Comparison of ENCODE assay signal across 20 cellular contexts in the genomic region with DNA sequence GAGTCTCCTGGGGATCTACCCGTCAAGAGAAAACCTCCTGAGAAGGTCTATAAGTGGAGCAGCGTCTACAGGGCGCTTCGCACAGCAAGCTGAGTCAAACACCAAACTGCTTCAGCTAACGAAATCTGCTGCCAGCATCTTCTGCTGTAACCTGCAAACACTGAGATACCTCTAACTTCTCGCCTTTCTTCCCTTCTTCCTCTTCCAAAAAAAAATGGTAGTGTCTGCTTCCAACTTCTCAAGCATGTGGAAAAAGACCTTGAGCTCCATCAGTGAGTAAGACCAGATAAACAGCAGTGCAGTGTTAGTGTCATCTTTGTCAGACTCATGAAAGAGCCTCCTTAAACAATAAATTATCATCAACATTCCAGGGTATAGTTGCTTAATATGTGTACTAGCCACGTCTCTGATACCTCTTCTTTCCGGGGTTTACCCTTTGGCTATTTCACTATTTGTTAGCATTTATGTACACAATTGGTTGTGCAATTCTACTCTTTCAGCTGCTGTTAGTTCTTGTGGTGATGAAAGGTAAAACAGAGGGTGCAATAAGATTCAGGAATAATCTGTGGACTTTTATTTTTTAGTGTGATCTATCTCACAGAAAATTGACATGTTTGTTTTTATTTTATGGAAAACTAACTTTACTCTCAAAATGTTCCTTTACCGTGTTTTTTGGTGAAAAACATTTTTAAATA.
DNase-seq lines count a peak whose midpoint lies in the region; ATAC-seq and TF ChIP-seq lines count a peak whose summit lies in the region.
"Had no signal": no experiment of that assay in that cellular context is flagged by ENCODE, and none has a peak within 500 bp of the region (broad histone marks: within the 10 kb centered on the region; RNA-seq: fewer than 3 reads in every experiment).

No MANE protein-coding gene starts in this region.

- H4K20me1 ChIP-seq in H9 (ENCODE audit: control insufficient read depth, insufficient read depth, insufficient read length) = no peaks in the 10 kb centered on the region
- H4K20me1 ChIP-seq: BLaER1 had no signal

- peak overlapping the region; percentile 5 for H2AFZ ChIP-seq in H9 (ENCODE audit: low read length)

- H3K23me2 ChIP-seq in H9 (ENCODE audit: insufficient read length, low read depth, low read length, poor library complexity, severe bottlenecking) = no peaks in the 10 kb centered on the region

- no CpG with 5 or more reads among the region's 9 CpGs for WGBS in H9 (ENCODE audit: extremely low coverage, insufficient read length, low lambda C conversion rate)
- WGBS in esophagus muscularis mucosa = 77% methylated on average over 9 of the region's 9 CpGs

- intact Hi-C loops in esophagus muscularis mucosa (cut with DNase I) = no loop called here

- no peak overlapping the region for H2AK5ac ChIP-seq in H9 (ENCODE audit: insufficient read length, low read length)

- no peak overlapping the region for H4K91ac ChIP-seq in H9 (ENCODE audit: insufficient read length, low read depth, low read length)

- H3K23ac ChIP-seq in H9 (ENCODE audit: insufficient read length, low read depth, low read length) = no peak overlapping the region

- H3K36me3 ChIP-seq in RWPE2 (ENCODE audit: low read depth) (no peaks in the 10 kb centered on the region), esophagus muscularis mucosa (no peaks in the 10 kb centered on the region)
- H3K36me3 ChIP-seq: BLaER1, neutrophil, sigmoid colon, SJSA1 had no signal

- H3K4me1 Mint-ChIP-seq in H9 = no peaks in the 10 kb centered on the region
- no peaks in the 10 kb centered on the region for H3K4me1 Mint-ChIP-seq in activated CD8-positive, alpha-beta T cell treated with anti-CD3 and anti-CD28 coated beads, Interleukin-2, amount 10 ng/mL, durations not matched to agents 7 days and 5 days (ENCODE audit: low read depth)
- H3K4me1 Mint-ChIP-seq: activated CD4-positive, alpha-beta T cell treated with anti-CD3 and anti-CD28 coated beads, Interleukin-2, amount 10 ng/mL, durations not matched to agents 7 days and 5 days had no signal

- H2BK15ac ChIP-seq in H9 (ENCODE audit: low read depth, low read length) = no peak overlapping the region

- H3K56ac ChIP-seq in H9 (ENCODE audit: insufficient read length, low read depth, low read length) = no peak overlapping the region

- H2BK5ac ChIP-seq in H9 (ENCODE audit: insufficient read length, low read length) = no peak overlapping the region

- TF ChIP-seq CTCF in H9 (conservative IDR thresholded peaks at IDR 0.05) = no peak
- no peak for TF ChIP-seq CTCF in RWPE2 (IDR thresholded peaks at IDR 0.05; ENCODE audit: poor library complexity, severe bottlenecking)
- no peak for TF ChIP-seq CTCF in esophagus muscularis mucosa (IDR thresholded peaks at IDR 0.05)

- H4K8ac ChIP-seq in H9 (replicated peaks; ENCODE audit: insufficient read length, low read depth, low read length) = no peak overlapping the region

- H2BK120ac ChIP-seq in H9 (ENCODE audit: low read depth, low read length, poor library complexity, severe bottlenecking) = no peak overlapping the region

- H3T11ph ChIP-seq in H9 (ENCODE audit: low read length) = no peak overlapping the region

- no peak for TF ChIP-seq EP300 in esophagus muscularis mucosa (IDR thresholded peaks at IDR 0.05)

- no peak overlapping the region for H4K5ac ChIP-seq in H9 (ENCODE audit: insufficient read length, low read depth, low read length)

- no peak for DNase-seq in H9
- no peak for DNase-seq in RWPE2 (ENCODE audit: low spot score)
- DNase-seq in esophagus muscularis mucosa (ENCODE audit: extremely low spot score) = peak; percentile 57
- DNase-seq in renal cortical epithelial cell (ENCODE audit: low read depth) = peak; percentile 67
- DNase-seq in activated CD8-positive, alpha-beta T cell treated with anti-CD3 and anti-CD28 coated beads, Interleukin-2, amount 10 ng/mL, durations not matched to agents 7 days and 5 days = no peak
- DNase-seq in NCI-H82 (lab: John Stamatoyannopoulos, UW) = no peak
- no peak for DNase-seq in stimulated activated CD4-positive, alpha-beta T cell treated with anti-CD3 and anti-CD28 coated beads, Interleukin-4, amount 100 ng/mL, for 1 hour
- DNase-seq: activated CD4-positive, alpha-beta T cell treated with anti-CD3 and anti-CD28 coated beads, Interleukin-2, amount 10 ng/mL, durations not matched to agents 7 days and 5 days; activated T-cell treated with anti-CD3 and anti-CD28 coated beads for 4 hours; caudate nucleus; effector memory CD4-positive, alpha-beta T cell; KBM-7; NCI-H1417 treated with DMSO at 0.1 percent for 48 hours; sigmoid colon; stimulated activated CD4-positive, alpha-beta T cell treated with anti-CD3 and anti-CD28 coated beads, Interleukin-4, amount 100 ng/mL, for 4 hours had no signal

- peak; percentile 85 for ATAC-seq in RWPE2 (ENCODE audit: low read depth)
- ATAC-seq in HG02973 (IDR thresholded peaks at IDR 0.05; ENCODE audit: unreplicated experiment) = no peak
- no peak for ATAC-seq in activated CD8-positive, alpha-beta T cell treated with anti-CD3 and anti-CD28 coated beads, Interleukin-2, amount 10 ng/mL, durations not matched to agents 7 days and 5 days
- ATAC-seq: activated naive CD4-positive, alpha-beta T cell treated with anti-CD3 and anti-CD28 coated beads, Interleukin-2, amount 50 U/mL, for 72 hours had no signal

- no peaks in the 10 kb centered on the region for H3K36me3 Mint-ChIP-seq in H9 (ENCODE audit: insufficient read depth in 1 of 3, low read depth in 3 of 3)
- H3K36me3 Mint-ChIP-seq in activated CD8-positive, alpha-beta T cell treated with anti-CD3 and anti-CD28 coated beads, Interleukin-2, amount 10 ng/mL, durations not matched to agents 7 days and 5 days (ENCODE audit: low read depth) = no peaks in the 10 kb centered on the region
- H3K36me3 Mint-ChIP-seq: activated naive CD4-positive, alpha-beta T cell treated with anti-CD3 and anti-CD28 coated beads, Interleukin-2, amount 50 U/mL, for 72 hours had no signal

- H3K27me3 ChIP-seq in H9 (ENCODE audit: insufficient read depth, low read length) (no peaks in the 10 kb centered on the region), RWPE2 (ENCODE audit: insufficient read depth, poor library complexity, severe bottlenecking) (no peaks in the 10 kb centered on the region), esophagus muscularis mucosa (no peaks in the 10 kb centered on the region)
- H3K27me3 ChIP-seq: BLaER1, neutrophil, sigmoid colon had no signal

- H2BK12ac ChIP-seq in H9 (ENCODE audit: insufficient read length, low read depth, low read length) = no peak overlapping the region

- H3K4me1 ChIP-seq in H9 (ENCODE audit: insufficient read depth, low read length) (no peaks in the 10 kb centered on the region), RWPE2 (ENCODE audit: insufficient read depth, poor library complexity, severe bottlenecking) (peaks cover 14% of the 10 kb centered on the region), esophagus muscularis mucosa (no peaks in the 10 kb centered on the region)
- H3K4me1 ChIP-seq: BLaER1, sigmoid colon had no signal

- H3K4me3 ChIP-seq in RWPE2 (ENCODE audit: severe bottlenecking) (no peak overlapping the region), esophagus muscularis mucosa (no peak overlapping the region)
- H3K4me3 ChIP-seq: BLaER1, sigmoid colon, SJSA1 had no signal

- no peak overlapping the region for H3K4ac ChIP-seq in H9 (ENCODE audit: low read depth, low read length)

- CTCF ChIA-PET in activated CD8-positive, alpha-beta T cell treated with anti-CD3 and anti-CD28 coated beads, Interleukin-2, amount 10 ng/mL, durations not matched to agents 7 days and 5 days (lab: Charles Lee) = interaction anchor here (0.9 kb wide), 1 partner anchor 15 kb away, joined by 3 read pairs; no protein-coding TSS in a partner anchor

- no peak overlapping the region for H3K14ac ChIP-seq in H9 (ENCODE audit: insufficient read depth, low read length)

- H3K27ac ChIP-seq in H9 (ENCODE audit: insufficient read length, low read depth, low read length) = no peak overlapping the region
- H3K27ac ChIP-seq in RWPE2 (ENCODE audit: poor library complexity, severe bottlenecking) = no peak overlapping the region
- no peak overlapping the region for H3K27ac ChIP-seq in esophagus muscularis mucosa (replicated peaks in 1 of 4)
- H3K27ac ChIP-seq: BLaER1, neutrophil, sigmoid colon, SJSA1 had no signal

- no peaks in the 10 kb centered on the region for H3K79me2 ChIP-seq in H9 (ENCODE audit: insufficient read depth, low read length)

- H3K9me3 ChIP-seq in H9 (ENCODE audit: control insufficient read depth, low read depth, low read length) (no peaks in the 10 kb centered on the region), RWPE2 (ENCODE audit: severe bottlenecking) (no peaks in the 10 kb centered on the region), esophagus muscularis mucosa (no peaks in the 10 kb centered on the region)
- H3K9me3 ChIP-seq: BLaER1, neutrophil, sigmoid colon, SJSA1 had no signal

- H3K27me3 Mint-ChIP-seq in H9 (ENCODE audit: low read depth) = no peaks in the 10 kb centered on the region
- H3K27me3 Mint-ChIP-seq in activated CD8-positive, alpha-beta T cell treated with anti-CD3 and anti-CD28 coated beads, Interleukin-2, amount 10 ng/mL, durations not matched to agents 7 days and 5 days (ENCODE audit: low read depth) = peaks cover 7% of the 10 kb centered on the region

- H3K27ac Mint-ChIP-seq in H9 = no peak overlapping the region; a peak in 1 of 7 replicates
- no peak overlapping the region for H3K27ac Mint-ChIP-seq in activated CD8-positive, alpha-beta T cell treated with anti-CD3 and anti-CD28 coated beads, Interleukin-2, amount 10 ng/mL, durations not matched to agents 7 days and 5 days
- H3K27ac Mint-ChIP-seq: activated CD4-positive, alpha-beta T cell treated with anti-CD3 and anti-CD28 coated beads, Interleukin-2, amount 10 ng/mL, durations not matched to agents 7 days and 5 days; activated naive CD4-positive, alpha-beta T cell treated with anti-CD3 and anti-CD28 coated beads, Interleukin-2, amount 50 U/mL, for 72 hours had no signal

- no peak overlapping the region for H3K4me2 ChIP-seq in H9 (ENCODE audit: insufficient read depth, insufficient read length, low read length)
- H3K4me2 ChIP-seq: BLaER1 had no signal

- H3K4me3 Mint-ChIP-seq in H9 = no peak overlapping the region
- H3K4me3 Mint-ChIP-seq in activated CD8-positive, alpha-beta T cell treated with anti-CD3 and anti-CD28 coated beads, Interleukin-2, amount 10 ng/mL, durations not matched to agents 7 days and 5 days = no peak overlapping the region
- H3K4me3 Mint-ChIP-seq: activated CD4-positive, alpha-beta T cell treated with anti-CD3 and anti-CD28 coated beads, Interleukin-2, amount 10 ng/mL, durations not matched to agents 7 days and 5 days had no signal

- H3K79me1 ChIP-seq in H9 (ENCODE audit: insufficient read depth, low read depth, low read length, poor library complexity, severe bottlenecking) = no peaks in the 10 kb centered on the region

- no peak overlapping the region for H3K9ac ChIP-seq in H9 (ENCODE audit: extremely low read depth, insufficient read length, low read length)
- H3K9ac ChIP-seq: BLaER1 had no signal

- no peak for TF ChIP-seq POLR2A in esophagus muscularis mucosa (IDR thresholded peaks at IDR 0.05; ENCODE audit: low read depth)

- POLR2A ChIA-PET in activated CD8-positive, alpha-beta T cell treated with anti-CD3 and anti-CD28 coated beads, Interleukin-2, amount 10 ng/mL, durations not matched to agents 7 days and 5 days (lab: Charles Lee) = no interaction called here

- no peak overlapping the region for H3K18ac ChIP-seq in H9 (ENCODE audit: insufficient read length, low read depth, low read length)

- H2BK20ac ChIP-seq in H9 (ENCODE audit: low read depth, low read length, poor library complexity, severe bottlenecking) = no peak overlapping the region

- H3K9me3 Mint-ChIP-seq in H9 = no peaks in the 10 kb centered on the region
- no peaks in the 10 kb centered on the region for H3K9me3 Mint-ChIP-seq in activated CD8-positive, alpha-beta T cell treated with anti-CD3 and anti-CD28 coated beads, Interleukin-2, amount 10 ng/mL, durations not matched to agents 7 days and 5 days (ENCODE audit: insufficient read depth)
- H3K9me3 Mint-ChIP-seq: activated CD4-positive, alpha-beta T cell treated with anti-CD3 and anti-CD28 coated beads, Interleukin-2, amount 10 ng/mL, durations not matched to agents 7 days and 5 days; activated naive CD4-positive, alpha-beta T cell treated with anti-CD3 and anti-CD28 coated beads, Interleukin-2, amount 50 U/mL, for 72 hours had no signal

Comparison
In these comparisons a context has a peak if more than half of its experiments do, and no peak if none do; other contexts are left out.
1. DNase-seq: peak in esophagus muscularis mucosa (single experiment) and renal cortical epithelial cell (single experiment); none in H9 (single experiment), RWPE2 (single experiment), activated CD8-positive, alpha-beta T cell treated with anti-CD3 and anti-CD28 coated beads, Interleukin-2, amount 10 ng/mL, durations not matched to agents 7 days and 5 days (single experiment), NCI-H82 (single experiment) and stimulated activated CD4-positive, alpha-beta T cell treated with anti-CD3 and anti-CD28 coated beads, Interleukin-4, amount 100 ng/mL, for 1 hour (single experiment).